Comparison of ENCODE assay signal across 1 cellular context in the genomic region with DNA sequence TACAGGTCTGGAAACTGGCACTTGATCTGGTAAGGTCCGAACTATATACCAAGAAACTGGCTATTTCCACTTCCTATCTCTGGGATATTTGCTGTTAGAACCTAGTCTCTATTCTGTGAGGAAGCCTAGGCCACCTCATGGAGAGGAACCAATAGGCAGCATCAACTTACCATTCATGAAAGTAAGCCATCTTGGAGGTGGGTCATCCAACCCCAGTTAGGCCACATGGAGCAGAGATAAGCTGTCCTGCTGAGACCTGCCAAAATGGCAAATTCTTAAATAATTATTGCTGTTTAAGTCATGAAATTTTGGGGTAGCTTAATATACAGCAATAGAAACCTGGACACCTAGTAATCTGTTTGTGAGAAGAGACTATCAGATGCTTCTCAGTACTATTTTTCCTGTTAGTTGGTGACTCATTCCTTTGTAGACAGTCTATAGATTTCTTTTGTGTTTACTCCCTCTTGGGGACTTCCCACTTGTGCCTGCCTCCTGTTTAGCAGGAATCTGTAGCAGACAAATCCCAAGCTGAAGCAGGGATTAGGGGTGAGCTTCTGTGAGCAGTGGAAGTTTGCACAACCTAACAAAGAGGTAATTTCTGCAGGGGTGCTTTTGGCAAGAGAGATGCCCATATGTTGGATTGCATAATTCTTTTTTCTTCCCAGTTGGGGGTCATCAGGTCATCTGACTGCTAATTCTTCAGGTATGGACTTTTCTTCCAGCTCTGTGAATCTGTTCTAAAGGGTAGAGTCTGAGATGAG.
TF ChIP-seq lines count a peak whose summit lies in the region.

No MANE protein-coding gene starts in this region.

TF ChIP-seq in HepG2, 621 proteins besides CTCF, POLR2A, EP300 and RAD21 (continued from another document):
- TF ChIP-seq, protein P1, sequence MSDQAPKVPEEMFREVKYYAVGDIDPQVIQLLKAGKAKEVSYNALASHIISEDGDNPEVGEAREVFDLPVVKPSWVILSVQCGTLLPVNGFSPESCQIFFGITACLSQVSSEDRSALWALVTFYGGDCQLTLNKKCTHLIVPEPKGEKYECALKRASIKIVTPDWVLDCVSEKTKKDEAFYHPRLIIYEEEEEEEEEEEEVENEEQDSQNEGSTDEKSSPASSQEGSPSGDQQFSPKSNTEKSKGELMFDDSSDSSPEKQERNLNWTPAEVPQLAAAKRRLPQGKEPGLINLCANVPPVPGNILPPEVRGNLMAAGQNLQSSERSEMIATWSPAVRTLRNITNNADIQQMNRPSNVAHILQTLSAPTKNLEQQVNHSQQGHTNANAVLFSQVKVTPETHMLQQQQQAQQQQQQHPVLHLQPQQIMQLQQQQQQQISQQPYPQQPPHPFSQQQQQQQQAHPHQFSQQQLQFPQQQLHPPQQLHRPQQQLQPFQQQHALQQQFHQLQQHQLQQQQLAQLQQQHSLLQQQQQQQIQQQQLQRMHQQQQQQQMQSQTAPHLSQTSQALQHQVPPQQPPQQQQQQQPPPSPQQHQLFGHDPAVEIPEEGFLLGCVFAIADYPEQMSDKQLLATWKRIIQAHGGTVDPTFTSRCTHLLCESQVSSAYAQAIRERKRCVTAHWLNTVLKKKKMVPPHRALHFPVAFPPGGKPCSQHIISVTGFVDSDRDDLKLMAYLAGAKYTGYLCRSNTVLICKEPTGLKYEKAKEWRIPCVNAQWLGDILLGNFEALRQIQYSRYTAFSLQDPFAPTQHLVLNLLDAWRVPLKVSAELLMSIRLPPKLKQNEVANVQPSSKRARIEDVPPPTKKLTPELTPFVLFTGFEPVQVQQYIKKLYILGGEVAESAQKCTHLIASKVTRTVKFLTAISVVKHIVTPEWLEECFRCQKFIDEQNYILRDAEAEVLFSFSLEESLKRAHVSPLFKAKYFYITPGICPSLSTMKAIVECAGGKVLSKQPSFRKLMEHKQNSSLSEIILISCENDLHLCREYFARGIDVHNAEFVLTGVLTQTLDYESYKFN (CRISPR knock-in tag; conservative IDR thresholded peaks at IDR 0.05): peak; percentile 34; the same call in 1 of the 2 replicates
- TF ChIP-seq, protein P2, sequence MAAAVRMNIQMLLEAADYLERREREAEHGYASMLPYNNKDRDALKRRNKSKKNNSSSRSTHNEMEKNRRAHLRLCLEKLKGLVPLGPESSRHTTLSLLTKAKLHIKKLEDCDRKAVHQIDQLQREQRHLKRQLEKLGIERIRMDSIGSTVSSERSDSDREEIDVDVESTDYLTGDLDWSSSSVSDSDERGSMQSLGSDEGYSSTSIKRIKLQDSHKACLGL (CRISPR knock-in tag; IDR thresholded peaks at IDR 0.05): no peak
- TF ChIP-seq ZNF251 (CRISPR knock-in tag; IDR thresholded peaks at IDR 0.05): no peak
- no peak for TF ChIP-seq KAT8 (CRISPR knock-in tag; IDR thresholded peaks at IDR 0.05)
- no peak for TF ChIP-seq SAP130 (CRISPR knock-in tag; IDR thresholded peaks at IDR 0.05; ENCODE audit: low read depth)
- no peak for TF ChIP-seq MEIS2 (CRISPR knock-in tag; IDR thresholded peaks at IDR 0.05)
- no peak for TF ChIP-seq ZNF747 (CRISPR knock-in tag; IDR thresholded peaks at IDR 0.05; ENCODE audit: borderline replicate concordance)
- no peak for TF ChIP-seq ZBTB1 (CRISPR knock-in tag; IDR thresholded peaks at IDR 0.05; ENCODE audit: borderline replicate concordance)
- TF ChIP-seq SALL1 (CRISPR knock-in tag; IDR thresholded peaks at IDR 0.05): no peak
- no peak for TF ChIP-seq NR2C2 (CRISPR knock-in tag; IDR thresholded peaks at IDR 0.05; ENCODE audit: borderline replicate concordance)
- TF ChIP-seq NCOR1 (IDR thresholded peaks at IDR 0.05; ENCODE audit: borderline replicate concordance, low read length): no peak
- TF ChIP-seq GLI4 (CRISPR knock-in tag; IDR thresholded peaks at IDR 0.05; ENCODE audit: borderline replicate concordance): no peak
- no peak for TF ChIP-seq NCOA5 (CRISPR knock-in tag; IDR thresholded peaks at IDR 0.05)
- no peak for TF ChIP-seq PAWR (CRISPR knock-in tag; IDR thresholded peaks at IDR 0.05; ENCODE audit: borderline replicate concordance)
- TF ChIP-seq ZBTB20 (CRISPR knock-in tag; IDR thresholded peaks at IDR 0.05; ENCODE audit: borderline replicate concordance, low read depth): peak; percentile 89; the same call in 1 of the 2 replicates
- no peak for TF ChIP-seq HOXA3 (CRISPR knock-in tag; IDR thresholded peaks at IDR 0.05)
- TF ChIP-seq SOX5 (CRISPR knock-in tag; IDR thresholded peaks at IDR 0.05; ENCODE audit: borderline replicate concordance): 0 out of 2 replicates have a peak, but pooled peaks have one; percentile 16
- peak; percentile 78 for TF ChIP-seq FOSL2 (CRISPR knock-in tag; IDR thresholded peaks at IDR 0.05)
- TF ChIP-seq, protein P3, sequence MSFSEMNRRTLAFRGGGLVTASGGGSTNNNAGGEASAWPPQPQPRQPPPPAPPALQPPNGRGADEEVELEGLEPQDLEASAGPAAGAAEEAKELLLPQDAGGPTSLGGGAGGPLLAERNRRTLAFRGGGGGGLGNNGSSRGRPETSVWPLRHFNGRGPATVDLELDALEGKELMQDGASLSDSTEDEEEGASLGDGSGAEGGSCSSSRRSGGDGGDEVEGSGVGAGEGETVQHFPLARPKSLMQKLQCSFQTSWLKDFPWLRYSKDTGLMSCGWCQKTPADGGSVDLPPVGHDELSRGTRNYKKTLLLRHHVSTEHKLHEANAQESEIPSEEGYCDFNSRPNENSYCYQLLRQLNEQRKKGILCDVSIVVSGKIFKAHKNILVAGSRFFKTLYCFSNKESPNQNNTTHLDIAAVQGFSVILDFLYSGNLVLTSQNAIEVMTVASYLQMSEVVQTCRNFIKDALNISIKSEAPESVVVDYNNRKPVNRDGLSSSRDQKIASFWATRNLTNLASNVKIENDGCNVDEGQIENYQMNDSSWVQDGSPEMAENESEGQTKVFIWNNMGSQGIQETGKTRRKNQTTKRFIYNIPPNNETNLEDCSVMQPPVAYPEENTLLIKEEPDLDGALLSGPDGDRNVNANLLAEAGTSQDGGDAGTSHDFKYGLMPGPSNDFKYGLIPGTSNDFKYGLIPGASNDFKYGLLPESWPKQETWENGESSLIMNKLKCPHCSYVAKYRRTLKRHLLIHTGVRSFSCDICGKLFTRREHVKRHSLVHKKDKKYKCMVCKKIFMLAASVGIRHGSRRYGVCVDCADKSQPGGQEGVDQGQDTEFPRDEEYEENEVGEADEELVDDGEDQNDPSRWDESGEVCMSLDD (CRISPR knock-in tag; IDR thresholded peaks at IDR 0.05; ENCODE audit: borderline replicate concordance): no peak
- TF ChIP-seq ZFX (CRISPR knock-in tag; IDR thresholded peaks at IDR 0.05; ENCODE audit: low read depth): no peak
- no peak for TF ChIP-seq MXD4 (CRISPR knock-in tag; IDR thresholded peaks at IDR 0.05)
- TF ChIP-seq ZNF644 (CRISPR knock-in tag; IDR thresholded peaks at IDR 0.05; ENCODE audit: low read depth): no peak
TF ChIP-seq in HepG2: peak in this region for 17.
